1 cellular context compared by ENCODE assay signal in the genomic region with DNA sequence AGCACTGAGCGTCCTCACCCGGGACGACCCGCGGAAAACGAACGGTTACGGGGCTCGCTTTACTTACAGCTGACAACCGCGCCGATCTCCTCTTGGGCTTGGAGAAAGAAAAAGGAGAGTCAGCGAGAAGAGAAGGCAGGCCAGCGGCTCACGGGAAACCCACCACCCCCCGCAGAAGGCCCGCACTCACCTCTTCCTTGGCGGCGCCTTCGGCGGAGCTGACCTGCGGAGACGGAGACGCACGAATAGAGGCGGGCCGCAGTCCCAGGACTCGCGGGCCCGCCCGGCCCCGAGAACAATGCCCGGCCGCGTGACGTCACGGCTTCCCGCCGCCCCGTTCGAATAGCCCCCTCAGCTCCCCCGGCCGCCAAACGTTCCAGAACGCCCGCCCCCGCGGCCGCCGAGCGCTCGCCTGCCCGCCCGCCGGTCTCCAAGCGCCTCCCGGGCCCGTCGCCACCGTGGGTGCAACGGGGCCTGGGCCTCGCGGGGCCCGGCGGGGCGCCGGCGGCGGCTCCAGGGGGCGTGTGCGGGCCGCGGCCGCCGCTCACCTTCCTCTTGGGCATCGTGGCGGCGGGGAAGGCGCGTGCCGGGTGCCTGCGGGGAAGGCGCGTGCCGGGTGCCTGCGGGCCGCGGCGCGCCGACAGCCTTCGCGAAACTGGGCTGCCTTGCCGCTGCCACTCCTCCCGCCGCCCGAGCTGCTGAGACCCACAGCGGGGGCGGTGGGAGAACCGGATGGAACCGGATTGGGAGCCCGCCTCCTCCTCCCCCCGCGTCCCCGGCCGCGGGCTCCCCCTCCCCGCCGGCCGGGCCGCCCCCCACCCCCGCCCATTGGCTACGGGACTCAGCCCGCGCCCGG.
TF ChIP-seq lines count a peak whose summit lies in the region.

A gene with protein sequence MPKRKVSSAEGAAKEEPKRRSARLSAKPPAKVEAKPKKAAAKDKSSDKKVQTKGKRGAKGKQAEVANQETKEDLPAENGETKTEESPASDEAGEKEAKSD (minus strand): TSS at position 734 of the 856 bp plus-strand sequence. CDS start 171 bp downstream, at position 563.

TF ChIP-seq in HEK293, 187 proteins besides CTCF, POLR2A, EP300 and RAD21 (continued from another document):
- TF ChIP-seq, protein P1, sequence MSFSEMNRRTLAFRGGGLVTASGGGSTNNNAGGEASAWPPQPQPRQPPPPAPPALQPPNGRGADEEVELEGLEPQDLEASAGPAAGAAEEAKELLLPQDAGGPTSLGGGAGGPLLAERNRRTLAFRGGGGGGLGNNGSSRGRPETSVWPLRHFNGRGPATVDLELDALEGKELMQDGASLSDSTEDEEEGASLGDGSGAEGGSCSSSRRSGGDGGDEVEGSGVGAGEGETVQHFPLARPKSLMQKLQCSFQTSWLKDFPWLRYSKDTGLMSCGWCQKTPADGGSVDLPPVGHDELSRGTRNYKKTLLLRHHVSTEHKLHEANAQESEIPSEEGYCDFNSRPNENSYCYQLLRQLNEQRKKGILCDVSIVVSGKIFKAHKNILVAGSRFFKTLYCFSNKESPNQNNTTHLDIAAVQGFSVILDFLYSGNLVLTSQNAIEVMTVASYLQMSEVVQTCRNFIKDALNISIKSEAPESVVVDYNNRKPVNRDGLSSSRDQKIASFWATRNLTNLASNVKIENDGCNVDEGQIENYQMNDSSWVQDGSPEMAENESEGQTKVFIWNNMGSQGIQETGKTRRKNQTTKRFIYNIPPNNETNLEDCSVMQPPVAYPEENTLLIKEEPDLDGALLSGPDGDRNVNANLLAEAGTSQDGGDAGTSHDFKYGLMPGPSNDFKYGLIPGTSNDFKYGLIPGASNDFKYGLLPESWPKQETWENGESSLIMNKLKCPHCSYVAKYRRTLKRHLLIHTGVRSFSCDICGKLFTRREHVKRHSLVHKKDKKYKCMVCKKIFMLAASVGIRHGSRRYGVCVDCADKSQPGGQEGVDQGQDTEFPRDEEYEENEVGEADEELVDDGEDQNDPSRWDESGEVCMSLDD (tag by site-specific recombination; IDR thresholded peaks at IDR 0.05) = no peak
- TF ChIP-seq, protein P2, sequence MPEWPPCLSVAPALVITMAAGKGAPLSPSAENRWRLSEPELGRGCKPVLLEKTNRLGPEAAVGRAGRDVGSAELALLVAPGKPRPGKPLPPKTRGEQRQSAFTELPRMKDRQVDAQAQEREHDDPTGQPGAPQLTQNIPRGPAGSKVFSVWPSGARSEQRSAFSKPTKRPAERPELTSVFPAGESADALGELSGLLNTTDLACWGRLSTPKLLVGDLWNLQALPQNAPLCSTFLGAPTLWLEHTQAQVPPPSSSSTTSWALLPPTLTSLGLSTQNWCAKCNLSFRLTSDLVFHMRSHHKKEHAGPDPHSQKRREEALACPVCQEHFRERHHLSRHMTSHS (tag by site-specific recombination; IDR thresholded peaks at IDR 0.05) = no peak
- TF ChIP-seq, protein P3, sequence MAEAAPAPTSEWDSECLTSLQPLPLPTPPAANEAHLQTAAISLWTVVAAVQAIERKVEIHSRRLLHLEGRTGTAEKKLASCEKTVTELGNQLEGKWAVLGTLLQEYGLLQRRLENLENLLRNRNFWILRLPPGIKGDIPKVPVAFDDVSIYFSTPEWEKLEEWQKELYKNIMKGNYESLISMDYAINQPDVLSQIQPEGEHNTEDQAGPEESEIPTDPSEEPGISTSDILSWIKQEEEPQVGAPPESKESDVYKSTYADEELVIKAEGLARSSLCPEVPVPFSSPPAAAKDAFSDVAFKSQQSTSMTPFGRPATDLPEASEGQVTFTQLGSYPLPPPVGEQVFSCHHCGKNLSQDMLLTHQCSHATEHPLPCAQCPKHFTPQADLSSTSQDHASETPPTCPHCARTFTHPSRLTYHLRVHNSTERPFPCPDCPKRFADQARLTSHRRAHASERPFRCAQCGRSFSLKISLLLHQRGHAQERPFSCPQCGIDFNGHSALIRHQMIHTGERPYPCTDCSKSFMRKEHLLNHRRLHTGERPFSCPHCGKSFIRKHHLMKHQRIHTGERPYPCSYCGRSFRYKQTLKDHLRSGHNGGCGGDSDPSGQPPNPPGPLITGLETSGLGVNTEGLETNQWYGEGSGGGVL (tag by site-specific recombination; IDR thresholded peaks at IDR 0.05) = peak; percentile 75
- TF ChIP-seq ZNF76 (tag by site-specific recombination; IDR thresholded peaks at IDR 0.05; ENCODE audit: borderline replicate concordance, low read depth) (peak; percentile 81; the same call in 1 of the 2 replicates), ZNF335 (tag by site-specific recombination; conservative IDR thresholded peaks at IDR 0.05) (peak; percentile 79), ZBTB21 (tag by site-specific recombination; IDR thresholded peaks at IDR 0.05) (peak; percentile 76), ZNF677 (tag by site-specific recombination; IDR thresholded peaks at IDR 0.05) (peak; percentile 56; the same call in 1 of the 2 replicates), HOXA7 (CRISPR knock-in tag; IDR thresholded peaks at IDR 0.05; ENCODE audit: borderline replicate concordance) (no peak), ZBTB7A (tag by site-specific recombination; IDR thresholded peaks at IDR 0.05; ENCODE audit: low read depth) (0 out of 2 replicates have a peak, but pooled peaks have one; percentile 59), ZBTB8A (tag by site-specific recombination; IDR thresholded peaks at IDR 0.05) (peak; percentile 45; the same call in 1 of the 2 replicates), SP2 (tag by site-specific recombination; IDR thresholded peaks at IDR 0.05) (peak; percentile 66), ZNF501 (tag by site-specific recombination; IDR thresholded peaks at IDR 0.05) (no peak), ZFHX2 (tag by site-specific recombination; conservative IDR thresholded peaks at IDR 0.05) (peak; percentile 31), ZNF549 (tag by site-specific recombination; IDR thresholded peaks at IDR 0.05) (no peak), ZIC2 (tag by site-specific recombination; IDR thresholded peaks at IDR 0.05) (0 out of 2 replicates have a peak, but pooled peaks have one; percentile 11), KLF8 (tag by site-specific recombination; IDR thresholded peaks at IDR 0.05) (peak; percentile 1; the same call in 1 of the 2 replicates)
- TF ChIP-seq, protein P4, sequence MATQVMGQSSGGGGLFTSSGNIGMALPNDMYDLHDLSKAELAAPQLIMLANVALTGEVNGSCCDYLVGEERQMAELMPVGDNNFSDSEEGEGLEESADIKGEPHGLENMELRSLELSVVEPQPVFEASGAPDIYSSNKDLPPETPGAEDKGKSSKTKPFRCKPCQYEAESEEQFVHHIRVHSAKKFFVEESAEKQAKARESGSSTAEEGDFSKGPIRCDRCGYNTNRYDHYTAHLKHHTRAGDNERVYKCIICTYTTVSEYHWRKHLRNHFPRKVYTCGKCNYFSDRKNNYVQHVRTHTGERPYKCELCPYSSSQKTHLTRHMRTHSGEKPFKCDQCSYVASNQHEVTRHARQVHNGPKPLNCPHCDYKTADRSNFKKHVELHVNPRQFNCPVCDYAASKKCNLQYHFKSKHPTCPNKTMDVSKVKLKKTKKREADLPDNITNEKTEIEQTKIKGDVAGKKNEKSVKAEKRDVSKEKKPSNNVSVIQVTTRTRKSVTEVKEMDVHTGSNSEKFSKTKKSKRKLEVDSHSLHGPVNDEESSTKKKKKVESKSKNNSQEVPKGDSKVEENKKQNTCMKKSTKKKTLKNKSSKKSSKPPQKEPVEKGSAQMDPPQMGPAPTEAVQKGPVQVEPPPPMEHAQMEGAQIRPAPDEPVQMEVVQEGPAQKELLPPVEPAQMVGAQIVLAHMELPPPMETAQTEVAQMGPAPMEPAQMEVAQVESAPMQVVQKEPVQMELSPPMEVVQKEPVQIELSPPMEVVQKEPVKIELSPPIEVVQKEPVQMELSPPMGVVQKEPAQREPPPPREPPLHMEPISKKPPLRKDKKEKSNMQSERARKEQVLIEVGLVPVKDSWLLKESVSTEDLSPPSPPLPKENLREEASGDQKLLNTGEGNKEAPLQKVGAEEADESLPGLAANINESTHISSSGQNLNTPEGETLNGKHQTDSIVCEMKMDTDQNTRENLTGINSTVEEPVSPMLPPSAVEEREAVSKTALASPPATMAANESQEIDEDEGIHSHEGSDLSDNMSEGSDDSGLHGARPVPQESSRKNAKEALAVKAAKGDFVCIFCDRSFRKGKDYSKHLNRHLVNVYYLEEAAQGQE (tag by site-specific recombination; IDR thresholded peaks at IDR 0.05) = no peak
TF ChIP-seq in HEK293: peak in this region for 26.
